In genomic region chr19:50286443-50286842, GRCh38 we compare ENCODE assay signal across 38 cellular contexts. TPM values are rescaled to one million over a fixed set of nuclear protein-coding genes. Genes with fewer than 3 reads are reported as not detected.
"Had no signal": no experiment of that assay in that cellular context is flagged by ENCODE, and none has a peak within 500 bp of the region (broad histone marks: within the 10 kb centered on the region; RNA-seq: fewer than 3 reads in every experiment).

No MANE protein-coding gene starts in this region.

- H3K4me2 ChIP-seq: KMS-11 had no signal

- H3K27ac ChIP-seq: KMS-11 had no signal

- DNase-seq: Karpas-422, Kasumi-1, MG63, MM.1S, MV-4-11, NCI-H1048, NCI-H1092, NCI-H1092 treated with DMSO at 0.1 percent for 48 hours, NCI-H1105, NCI-H1105 treated with DMSO at 0.1 percent for 48 hours, NCI-H1417, NCI-H1417 treated with DMSO at 0.1 percent for 48 hours, NCI-H1436, NCI-H1436 treated with DMSO at 0.1 percent for 48 hours, NCI-H146, NCI-H1694, NCI-H1694 treated with DMSO at 0.1 percent for 48 hours, NCI-H187, NCI-H187 treated with DMSO at 0.1 percent for 48 hours, NCI-H1930, NCI-H2029, NCI-H2029 treated with DMSO at 0.1 percent for 48 hours, NCI-H2081, NCI-H2081 treated with DMSO at 0.1 percent for 48 hours, NCI-H2107, NCI-H2171, NCI-H2171 treated with DMSO at 0.1 percent for 48 hours, NCI-H2227 treated with DMSO at 0.1 percent for 48 hours, NCI-H226, NCI-H345, NCI-H446, NCI-H446 treated with DMSO at 0.1 percent for 48 hours, NCI-H510A, NCI-H510A treated with DMSO at 0.1 percent for 48 hours had no signal

- H3K9ac ChIP-seq: KMS-11 had no signal

- H3K36me3 ChIP-seq: MG63 had no signal

- H3K4me3 ChIP-seq: MG63 had no signal

RNA-seq across cellular contexts. Expression of gene KCNC3, which starts 42.7 kb away (rescaled TPM):
- total RNA-seq: LHCN-M2, M059J, MCF 10A had no signal
